ENCODE assay signal across 13 cellular contexts in genomic region chr1:77504986-77505385, GRCh38.
A peak's percentile ranks its signal among the peaks of the same experiment; 100 is the strongest.
DNase-seq lines count a peak whose midpoint lies in the region; ATAC-seq and TF ChIP-seq lines count a peak whose summit lies in the region.
"Had no signal": no experiment of that assay in that cellular context is flagged by ENCODE, and none has a peak within 500 bp of the region (broad histone marks: within the 10 kb centered on the region; RNA-seq: fewer than 3 reads in every experiment).

No MANE protein-coding gene starts in this region.

- H2BK5ac ChIP-seq in mesenchymal stem cell (ENCODE audit: low read depth, low read length, poor library complexity, severe bottlenecking), result no peak overlapping the region

- no peak overlapping the region for H3K4me3 Mint-ChIP-seq in activated T-cell treated with anti-CD3 and anti-CD28 coated beads, Interleukin-2, amount 50 U/mL, for 4 hours
- H3K4me3 Mint-ChIP-seq: CD4-positive, alpha-beta memory T cell; natural killer cell had no signal

- H4K91ac ChIP-seq in mesenchymal stem cell (ENCODE audit: low read length), result no peak overlapping the region

- H3K4ac ChIP-seq in mesenchymal stem cell (ENCODE audit: low read depth in 1 of 2, low read length in 2 of 2), result no peak overlapping the region

- H3K4me2 ChIP-seq in mesenchymal stem cell (ENCODE audit: low read length, poor library complexity, severe bottlenecking), result no peak overlapping the region

- no peak overlapping the region for H2BK12ac ChIP-seq in mesenchymal stem cell (ENCODE audit: low read length in 2 of 2)

- peaks cover 3% of the 10 kb centered on the region for H3K4me1 Mint-ChIP-seq in activated T-cell treated with anti-CD3 and anti-CD28 coated beads, Interleukin-2, amount 50 U/mL, for 4 hours (ENCODE audit: low read depth)
- H3K4me1 Mint-ChIP-seq: CD4-positive, alpha-beta memory T cell had no signal

- no peaks in the 10 kb centered on the region for H3K36me3 Mint-ChIP-seq in activated T-cell treated with anti-CD3 and anti-CD28 coated beads, Interleukin-2, amount 50 U/mL, for 4 hours (ENCODE audit: insufficient read depth)
- H3K36me3 Mint-ChIP-seq: natural killer cell had no signal

- H3K14ac ChIP-seq in mesenchymal stem cell (ENCODE audit: low read length in 2 of 2), result no peak overlapping the region

- H3K23ac ChIP-seq in mesenchymal stem cell (ENCODE audit: low read length in 2 of 2), result no peak overlapping the region

- H3K27ac ChIP-seq in mesenchymal stem cell (ENCODE audit: low read length, poor library complexity, severe bottlenecking) (no peak overlapping the region), ascending aorta (no peak overlapping the region)

- H3K4me1 ChIP-seq in mesenchymal stem cell (ENCODE audit: control insufficient read depth, insufficient read depth, low read depth, low read length), result peaks cover 9% of the 10 kb centered on the region
- no peaks in the 10 kb centered on the region for H3K4me1 ChIP-seq in ascending aorta

- intact Hi-C loops in ascending aorta (cut with DNase I), result no loop called here

- H2BK15ac ChIP-seq in mesenchymal stem cell (ENCODE audit: low read depth, poor library complexity, severe bottlenecking), result no peak overlapping the region

- no peak overlapping the region for H3K9ac ChIP-seq in mesenchymal stem cell (ENCODE audit: low read length)

- peak; percentile 72 for DNase-seq in SKM-1 treated with dmso at 0.1 percent for 144 hours (lab: John Stamatoyannopoulos, UW; ENCODE audit: unreplicated experiment)
- peak; percentile 39 for DNase-seq in mesenchymal stem cell
- no peak for DNase-seq in activated T-cell treated with anti-CD3 and anti-CD28 coated beads, Interleukin-2, amount 50 U/mL, for 4 hours
- no peak for DNase-seq in DMS114 treated with DMSO at 0.1 percent for 48 hours (lab: John Stamatoyannopoulos, UW; ENCODE audit: unreplicated experiment)
- no peak for DNase-seq in stimulated activated CD4-positive, alpha-beta T cell treated with anti-CD3 and anti-CD28 coated beads, Interleukin-4, amount 100 ng/mL, for 1 hour
- no peak for DNase-seq in ascending aorta (ENCODE audit: low spot score in 2 of 2)
- DNase-seq: activated CD4-positive, alpha-beta T cell treated with anti-CD3 and anti-CD28 coated beads, Interleukin-2, amount 50 U/mL, for 1 hour; CD4-positive, alpha-beta memory T cell; natural killer cell; NCI-H1417; NCI-H69 had no signal

- TF ChIP-seq CTCF in ascending aorta (IDR thresholded peaks at IDR 0.05), result no peak

- ATAC-seq in GM18502 (IDR thresholded peaks at IDR 0.05; ENCODE audit: poor library complexity, unreplicated experiment) (peak; percentile 58), HG03159 (IDR thresholded peaks at IDR 0.05; ENCODE audit: unreplicated experiment) (peak; percentile 48)
- ATAC-seq in activated T-cell treated with anti-CD3 and anti-CD28 coated beads, Interleukin-2, amount 50 U/mL, for 4 hours, result no peak
- ATAC-seq: natural killer cell had no signal

- no peaks in the 10 kb centered on the region for H3K9me3 ChIP-seq in mesenchymal stem cell (ENCODE audit: control insufficient read depth, low read length)
- H3K9me3 ChIP-seq in ascending aorta, result no peaks in the 10 kb centered on the region

- H2BK120ac ChIP-seq in mesenchymal stem cell (ENCODE audit: low read depth, low read length), result no peak overlapping the region

- H3K18ac ChIP-seq in mesenchymal stem cell (ENCODE audit: low read depth in 1 of 2, low read length in 2 of 2), result no peak overlapping the region

- WGBS in mesenchymal stem cell, result 60% methylated on average over 2 of the region's 4 CpGs

- no peak overlapping the region for H2AFZ ChIP-seq in mesenchymal stem cell (ENCODE audit: low read depth, low read length)

- H3K27me3 Mint-ChIP-seq in activated T-cell treated with anti-CD3 and anti-CD28 coated beads, Interleukin-2, amount 50 U/mL, for 4 hours (ENCODE audit: low read depth), result no peaks in the 10 kb centered on the region

- no peaks in the 10 kb centered on the region for H3K9me3 Mint-ChIP-seq in activated T-cell treated with anti-CD3 and anti-CD28 coated beads, Interleukin-2, amount 50 U/mL, for 4 hours
- H3K9me3 Mint-ChIP-seq: CD4-positive, alpha-beta memory T cell; natural killer cell had no signal

- no peak overlapping the region for H4K8ac ChIP-seq in mesenchymal stem cell (ENCODE audit: low read length)

- H3K36me3 ChIP-seq in mesenchymal stem cell (ENCODE audit: control insufficient read depth in 1 of 2, insufficient read depth in 2 of 2, low read depth in 1 of 2, low read length in 2 of 2) (peaks cover 0 to 3% of the 10 kb centered on the region in 2 experiments), ascending aorta (no peaks in the 10 kb centered on the region)

- H3K27me3 ChIP-seq in mesenchymal stem cell (ENCODE audit: control insufficient read depth in 1 of 2, insufficient read depth in 1 of 2, low read length in 2 of 2) (no peaks in the 10 kb centered on the region), ascending aorta (no peaks in the 10 kb centered on the region)

- peaks cover 6% of the 10 kb centered on the region for H3K79me1 ChIP-seq in mesenchymal stem cell (replicated peaks; ENCODE audit: low read length, poor library complexity, severe bottlenecking)

- H2AK5ac ChIP-seq in mesenchymal stem cell (ENCODE audit: low read length, severe bottlenecking), result no peak overlapping the region

- no peak overlapping the region for H3K4me3 ChIP-seq in mesenchymal stem cell (ENCODE audit: insufficient read depth in 1 of 2, low read depth in 1 of 2, low read length in 2 of 2)
- H3K4me3 ChIP-seq in ascending aorta, result no peak overlapping the region

Comparison
In these comparisons a context has a peak if more than half of its experiments do, and no peak if none do; other contexts are left out.
1. ATAC-seq: peak in GM18502 (single experiment) and HG03159 (single experiment); none in activated T-cell treated with anti-CD3 and anti-CD28 coated beads, Interleukin-2, amount 50 U/mL, for 4 hours (0 of 2).
2. DNase-seq: peak in SKM-1 treated with dmso at 0.1 percent for 144 hours (single experiment) and mesenchymal stem cell (single experiment); none in activated T-cell treated with anti-CD3 and anti-CD28 coated beads, Interleukin-2, amount 50 U/mL, for 4 hours (single experiment), DMS114 treated with DMSO at 0.1 percent for 48 hours (single experiment), stimulated activated CD4-positive, alpha-beta T cell treated with anti-CD3 and anti-CD28 coated beads, Interleukin-4, amount 100 ng/mL, for 1 hour (single experiment) and ascending aorta (0 of 2).